In the genomic region with DNA sequence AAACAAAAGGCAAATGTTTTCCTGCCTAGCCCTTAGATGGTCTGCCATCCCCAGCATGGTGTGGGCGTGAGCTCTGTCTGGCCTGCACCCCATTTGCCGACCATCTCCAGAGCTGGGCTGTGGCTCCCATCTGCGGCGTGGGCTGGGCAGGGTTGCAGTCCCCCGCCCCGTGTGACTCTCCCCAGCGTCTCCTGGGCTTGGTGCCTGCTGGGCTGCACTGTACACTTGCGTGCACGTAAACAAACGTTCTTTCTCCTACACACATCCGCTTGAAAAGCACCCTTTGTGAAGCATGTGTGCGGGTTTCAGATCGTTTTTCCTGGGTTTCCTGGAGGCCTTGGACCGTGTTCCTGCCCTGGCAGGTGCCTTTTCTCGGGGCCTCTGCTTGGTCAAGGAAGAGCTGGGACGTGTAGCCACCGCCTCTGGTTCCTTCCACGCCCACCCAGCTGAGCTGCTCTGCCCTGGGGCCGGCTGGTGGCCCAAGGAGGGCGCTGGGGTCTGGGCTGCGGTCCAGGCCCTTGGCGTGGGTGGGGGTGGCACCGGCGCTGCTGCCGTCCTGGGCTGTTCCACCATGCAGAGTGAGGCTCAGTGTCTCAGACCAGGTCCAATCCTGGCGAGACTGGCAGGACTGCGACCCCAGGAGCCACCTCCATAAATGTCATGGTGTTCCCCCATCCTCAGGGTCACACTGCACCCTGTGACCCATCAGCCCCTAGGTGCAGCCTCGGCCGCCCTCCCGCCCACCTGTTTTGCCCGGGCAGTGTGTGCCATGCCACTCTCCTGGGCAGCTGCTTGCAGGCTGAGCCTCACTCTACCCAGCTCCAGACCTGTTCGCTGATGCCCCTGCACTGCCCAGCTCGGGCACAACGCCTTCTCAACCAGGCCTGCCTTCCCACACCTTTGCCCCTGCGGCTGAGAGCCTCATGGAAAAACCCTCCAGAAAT, we compare ENCODE assay signal across 17 cellular contexts. TPM values are rescaled to one million over a fixed set of nuclear protein-coding genes. Genes with fewer than 3 reads are reported as not detected.
DNase-seq lines count a peak whose midpoint lies in the region; ATAC-seq and TF ChIP-seq lines count a peak whose summit lies in the region.
"Had no signal": no experiment of that assay in that cellular context is flagged by ENCODE, and none has a peak within 500 bp of the region (broad histone marks: within the 10 kb centered on the region; RNA-seq: fewer than 3 reads in every experiment).

No MANE protein-coding gene starts in this region.

- no peak overlapping the region for H2BK120ac ChIP-seq in IMR-90 (ENCODE audit: low read depth, low read length)

- H2BK15ac ChIP-seq in IMR-90 (ENCODE audit: low read depth, low read length) = no peak overlapping the region

- H3K4me3 ChIP-seq in IMR-90 (ENCODE audit: insufficient read depth, low read depth, low read length) (no peak overlapping the region), spleen (no peak overlapping the region)
- H3K4me3 ChIP-seq: BLaER1 treated with 17β-estradiol and CSF1 and Interleukin-3, amounts not matched to agents 10 nM and 100 nM had no signal

- H3K18ac ChIP-seq in IMR-90 (ENCODE audit: low read depth, low read length) = no peak overlapping the region

- no peak overlapping the region for H4K91ac ChIP-seq in IMR-90 (ENCODE audit: insufficient read depth, low read depth, low read length)

- H3K4me1 ChIP-seq in IMR-90 (ENCODE audit: control insufficient read depth, insufficient read depth, low read length) = no peaks in the 10 kb centered on the region
- peaks cover 0 to 45% (median 13%) of the 10 kb centered on the region in 6 donors for H3K4me1 ChIP-seq in spleen

- H3K9me3 ChIP-seq in IMR-90 (ENCODE audit: control insufficient read depth, insufficient read depth, low read length) (no peaks in the 10 kb centered on the region), spleen (no peaks in the 10 kb centered on the region)
- H3K9me3 ChIP-seq: BLaER1 treated with 17β-estradiol and CSF1 and Interleukin-3, amounts not matched to agents 10 nM and 100 nM had no signal

- in situ Hi-C loops in IMR-90 (cut with MboI; ENCODE audit: low sequenced_read_pairs) = no loop called here

- BruUV-seq in IMR-90 (replicated peaks; lab: Mats Ljungman, UMichigan) = no TSS peak

- H3K79me1 ChIP-seq in IMR-90 (ENCODE audit: low read depth in 1 of 2, low read length in 2 of 2) = peaks cover 10 to 28% of the 10 kb centered on the region in 2 experiments

- no peak overlapping the region for H3K4ac ChIP-seq in IMR-90 (ENCODE audit: low read depth, low read length)

- TF ChIP-seq POLR2A in IMR-90 (IDR thresholded peaks at IDR 0.05; ENCODE audit: low read depth, low read length) (no peak), spleen (IDR thresholded peaks at IDR 0.05) (no peak)

- H3K36me3 ChIP-seq in IMR-90 (ENCODE audit: control insufficient read depth, insufficient read depth, low read length) (peaks cover 60% of the 10 kb centered on the region), spleen (peaks cover 0 to 89% (median 70%) of the 10 kb centered on the region in 6 donors)

- peak overlapping the region; percentile 82 for H2AK9ac ChIP-seq in IMR-90 (replicated peaks; ENCODE audit: low read depth, low read length, poor library complexity)

- H2AK5ac ChIP-seq in IMR-90 (ENCODE audit: low read depth, low read length) = no peak overlapping the region

- no peak overlapping the region for H4K5ac ChIP-seq in IMR-90 (ENCODE audit: low read depth, low read length)

- TF ChIP-seq CTCF in IMR-90 (conservative IDR thresholded peaks at IDR 0.05; ENCODE audit: low read depth, low read length) (no peak), spleen (IDR thresholded peaks at IDR 0.05 in 8 of 11, conservative IDR thresholded peaks at IDR 0.05 in 3 of 11) (no peak)

- peaks cover 46% of the 10 kb centered on the region for H4K20me1 ChIP-seq in IMR-90 (ENCODE audit: insufficient read depth, low read length)

- H3K9ac ChIP-seq in IMR-90 (ENCODE audit: low read depth, low read length) = no peak overlapping the region

- TF ChIP-seq RAD21 in IMR-90 (IDR thresholded peaks at IDR 0.05; ENCODE audit: low read length) = no peak

- H3K9me1 ChIP-seq in IMR-90 (ENCODE audit: insufficient read depth, low read length) = no peaks in the 10 kb centered on the region

- H3K27ac ChIP-seq in IMR-90 (ENCODE audit: insufficient read depth, low read length) = no peak overlapping the region
- peak overlapping the region in 5 of 8 donors; percentile 16 to 54 (median 45) for H3K27ac ChIP-seq in spleen
- H3K27ac ChIP-seq: BLaER1 treated with 17β-estradiol and CSF1 and Interleukin-3, amounts not matched to agents 10 nM and 100 nM had no signal

- 93% methylated on average over 29 of the region's 35 CpGs; no CpG with 5 or more reads in 1 of the 2 experiments for WGBS in IMR-90 (ENCODE audit: extremely low coverage in 2 of 2, insufficient read length in 1 of 2), 2 experiments
- WGBS in spleen, 5 donors = 79 to 88% (median 84%) methylated on average over 27 to 35 of the region's 35 CpGs

- no peak overlapping the region for H3K14ac ChIP-seq in IMR-90 (replicated peaks; ENCODE audit: low read depth, low read length)

- dilution Hi-C loops in IMR-90 (cut with HindIII; ENCODE audit: low sequenced_read_pairs, unreplicated experiment) = no loop called here

- POLR2A ChIA-PET in IMR-90 (lab: Charles Lee; ENCODE audit: unreplicated experiment) = no interaction called here

- no peak overlapping the region for H4K8ac ChIP-seq in IMR-90 (ENCODE audit: low read depth in 2 of 2, low read length in 2 of 2)

- DNase-seq in IMR-90 (no peak), amygdala (lab: John Stamatoyannopoulos, UW) (peak in 40 of 56 donors; percentile 8 to 80 (median 46)), hypothalamus (lab: John Stamatoyannopoulos, UW) (peak in 30 of 51 donors; percentile 15 to 65 (median 36)), spleen (no peak), OCI-M2 (lab: John Stamatoyannopoulos, UW; ENCODE audit: unreplicated experiment) (no peak)
- DNase-seq in activated CD4-positive, alpha-beta T cell treated with anti-CD3 and anti-CD28 coated beads for 1 hour = no peak
- DNase-seq: DMS79 treated with DMSO at 0.1 percent for 48 hours; effector CD4-positive, alpha-beta T cell; H9; Karpas-422; left cardiac atrium; NCI-H1105; NCI-H748 treated with DMSO at 0.1 percent for 48 hours; RPMI8226; small intestine had no signal

- CTCF ChIA-PET in IMR-90 (lab: Yijun Ruan, JAX) = no interaction called here

- H3K56ac ChIP-seq in IMR-90 (ENCODE audit: extremely low read depth, insufficient read depth, low read length) = no peak overlapping the region

- H3K27me3 ChIP-seq in IMR-90 (ENCODE audit: control insufficient read depth, insufficient read depth, low read length) (no peaks in the 10 kb centered on the region), spleen (replicated peaks in 1 of 7) (no peaks in the 10 kb centered on the region)
- H3K27me3 ChIP-seq: BLaER1 treated with 17β-estradiol and CSF1 and Interleukin-3, amounts not matched to agents 10 nM and 100 nM had no signal

- ATAC-seq in IMR-90 (ENCODE audit: low read depth) = no peak
- ATAC-seq in HG03571 (IDR thresholded peaks at IDR 0.05; ENCODE audit: unreplicated experiment) = no peak
- ATAC-seq: left cardiac atrium had no signal

- H2BK20ac ChIP-seq in IMR-90 (ENCODE audit: low read depth, low read length) = no peak overlapping the region

- H2BK5ac ChIP-seq in IMR-90 (ENCODE audit: low read depth, low read length, poor library complexity, severe bottlenecking) = no peak overlapping the region

- no peak overlapping the region for H2AFZ ChIP-seq in IMR-90 (replicated peaks; ENCODE audit: low read length, poor library complexity)

- intact Hi-C loops in IMR-90 (cut with micrococcal nuclease) (no loop called here), spleen (cut with DNase I; ENCODE audit: low total_unique reads) (no loop called here)

- no peak overlapping the region for H3K23ac ChIP-seq in IMR-90 (ENCODE audit: low read depth, low read length)

- H3K4me2 ChIP-seq in IMR-90 (ENCODE audit: low read depth, low read length) = no peak overlapping the region

TF ChIP-seq in IMR-90, 13 proteins besides CTCF, POLR2A, EP300 and RAD21:
- TF ChIP-seq CEBPB (IDR thresholded peaks at IDR 0.05; ENCODE audit: low read depth, low read length) (no peak), RFX5 (IDR thresholded peaks at IDR 0.05; ENCODE audit: low read depth, low read length) (no peak), RCOR1 (IDR thresholded peaks at IDR 0.05; ENCODE audit: insufficient replicate concordance, low read length) (no peak), BHLHE40 (IDR thresholded peaks at IDR 0.05; ENCODE audit: low read depth, low read length) (no peak)

RNA-seq across cellular contexts. Expression of a gene that starts 9.9 kb away (rescaled TPM):
- total RNA-seq in IMR-90 (2012; rRNA removed) (0.36 and 0.56 TPM in 2 replicates), spleen (10 to 100 TPM in 2 of 7 donors, 1 to 10 TPM in 5; 5.0 to 15.7 (median 6.7) TPM)
- polyA plus RNA-seq in IMR-90 (2012; rRNA removed) (0.65 and 0.77 TPM in 2 replicates), spleen (1 to 10 TPM; 2.7 to 7.3 (median 3.0) TPM)
- polyA plus RNA-seq in IMR-90 (2012; cell fraction: cytosol; rRNA removed) = 0.40 and 0.73 TPM in 2 replicates
- polyA plus RNA-seq in IMR-90 (2012; cell fraction: nucleus; rRNA removed; ENCODE audit: low replicate concordance) = 4.2 and 8.4 TPM in 2 replicates

RNA-seq across cellular contexts. Expression of a gene that starts 14.1 kb away (rescaled TPM):
- total RNA-seq in IMR-90 (2012; rRNA removed) (30.8 and 45.0 TPM in 2 replicates), spleen (100 to 1,000 TPM; 101 to 142 (median 129) TPM)
- polyA plus RNA-seq in IMR-90 (2012; rRNA removed) (113 and 140 TPM in 2 replicates), spleen (10 to 100 TPM; 78.1 to 94.9 (median 83.7) TPM)
- 47.2 and 66.3 TPM in 2 replicates for polyA plus RNA-seq in IMR-90 (2012; cell fraction: cytosol; rRNA removed)
- polyA plus RNA-seq in IMR-90 (2012; cell fraction: nucleus; rRNA removed; ENCODE audit: low replicate concordance) = 119 and 179 TPM in 2 replicates

RNA-seq across cellular contexts. Expression of a gene that starts 28.1 kb away (rescaled TPM):
- total RNA-seq in IMR-90 (2012; rRNA removed) (38.0 and 46.4 TPM in 2 replicates), spleen (10 to 100 TPM; 31.1 to 73.1 (median 41.5) TPM)
- polyA plus RNA-seq in IMR-90 (2012; rRNA removed) (52.9 and 77.8 TPM in 2 replicates), spleen (10 to 100 TPM; 38.0 to 65.9 (median 55.2) TPM)
- 87.2 and 116 TPM in 2 replicates for polyA plus RNA-seq in IMR-90 (2012; cell fraction: cytosol; rRNA removed)
- polyA plus RNA-seq in IMR-90 (2012; cell fraction: nucleus; rRNA removed; ENCODE audit: low replicate concordance) = 39.9 and 72.5 TPM in 2 replicates

RNA-seq across cellular contexts. Expression of a gene that starts 28.2 kb away (rescaled TPM):
- 14.7 and 14.9 TPM in 2 replicates for total RNA-seq in IMR-90 (2012; rRNA removed)
- polyA plus RNA-seq in IMR-90 (2012; rRNA removed) = 70.8 and 85.2 TPM in 2 replicates
- polyA plus RNA-seq in IMR-90 (2012; cell fraction: cytosol; rRNA removed) = 103 and 128 TPM in 2 replicates
- 113 and 180 TPM in 2 replicates for polyA plus RNA-seq in IMR-90 (2012; cell fraction: nucleus; rRNA removed; ENCODE audit: low replicate concordance)
- total RNA-seq in spleen = 10 to 100 TPM; 60.4 to 80.6 (median 73.4) TPM
- 10 to 100 TPM; 55.6 to 62.8 (median 56.7) TPM for polyA plus RNA-seq in spleen

Comparison
In these comparisons a context has a peak if more than half of its experiments do, and no peak if none do; other contexts are left out.
1. DNase-seq: peak in amygdala (40 of 56) and hypothalamus (30 of 51); none in IMR-90 (single experiment), spleen (single experiment), OCI-M2 (single experiment) and activated CD4-positive, alpha-beta T cell treated with anti-CD3 and anti-CD28 coated beads for 1 hour (single experiment).